ENCODE assay signal across 11 cellular contexts in the genomic region with DNA sequence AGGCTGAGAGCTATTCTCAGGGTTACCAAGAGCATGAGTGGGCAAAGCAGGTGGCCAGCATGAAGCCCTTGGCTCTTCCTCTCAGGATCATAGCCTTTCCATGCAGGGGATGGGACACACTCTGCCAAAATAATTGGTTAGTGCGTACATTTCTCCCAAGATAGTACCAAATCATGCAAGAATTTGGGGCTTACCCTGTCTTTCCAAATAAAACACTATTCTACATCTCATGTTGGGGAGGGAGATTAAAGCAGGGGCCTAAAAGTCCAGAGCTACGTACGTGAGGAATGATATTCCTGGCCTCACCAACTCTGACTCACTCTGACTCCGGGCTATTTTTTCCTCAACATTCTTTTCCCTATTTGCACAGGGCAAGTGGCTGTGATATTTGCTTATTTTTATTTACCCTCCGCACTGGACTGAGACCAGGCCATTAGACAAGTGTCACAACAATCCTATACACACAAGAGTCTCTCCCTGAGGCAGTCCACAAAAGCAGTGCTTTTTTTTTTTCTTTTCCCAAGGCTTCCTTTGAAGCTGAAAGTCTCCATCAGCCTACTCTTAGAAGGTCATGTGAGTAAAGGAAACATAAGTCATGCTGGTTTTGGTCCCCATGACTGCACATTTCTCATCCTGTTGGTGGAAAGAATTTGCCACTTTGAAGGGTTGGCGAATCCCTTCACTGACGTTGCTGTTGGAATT. TPM values are rescaled to one million over a fixed set of nuclear protein-coding genes. Genes with fewer than 3 reads are reported as not detected.
DNase-seq lines count a peak whose midpoint lies in the region; ATAC-seq and TF ChIP-seq lines count a peak whose summit lies in the region.
"Had no signal": no experiment of that assay in that cellular context is flagged by ENCODE, and none has a peak within 500 bp of the region (broad histone marks: within the 10 kb centered on the region; RNA-seq: fewer than 3 reads in every experiment).

No MANE protein-coding gene starts in this region.

- TF ChIP-seq POLR2A in stomach (IDR thresholded peaks at IDR 0.05): no peak

- peaks cover 18% of the 10 kb centered on the region; the same call in 1 of the 2 replicates for H3K4me1 Mint-ChIP-seq in HFFc6 (ENCODE audit: low read depth)
- H3K4me1 Mint-ChIP-seq in activated naive CD4-positive, alpha-beta T cell treated with anti-CD3 and anti-CD28 coated beads, Interleukin-2, amount 10 ng/mL, durations not matched to agents 7 days and 5 days: no peaks in the 10 kb centered on the region
- no peaks in the 10 kb centered on the region for H3K4me1 Mint-ChIP-seq in activated T-cell treated with anti-CD3 and anti-CD28 coated beads, Interleukin-2, amount 50 U/mL, for 4 hours (ENCODE audit: low read depth)

- TF ChIP-seq EP300 in stomach (IDR thresholded peaks at IDR 0.05): no peak

- H3K36me3 Mint-ChIP-seq in HFFc6 (ENCODE audit: low read depth): no peaks in the 10 kb centered on the region
- H3K36me3 Mint-ChIP-seq in activated naive CD4-positive, alpha-beta T cell treated with anti-CD3 and anti-CD28 coated beads, Interleukin-2, amount 10 ng/mL, durations not matched to agents 7 days and 5 days: no peaks in the 10 kb centered on the region
- H3K36me3 Mint-ChIP-seq in activated T-cell treated with anti-CD3 and anti-CD28 coated beads, Interleukin-2, amount 50 U/mL, for 4 hours (ENCODE audit: insufficient read depth): no peaks in the 10 kb centered on the region

- H3K9me3 ChIP-seq in stomach: no peaks in the 10 kb centered on the region
- H3K9me3 ChIP-seq: spleen had no signal

- DNase-seq in HFFc6 (peak; percentile 52), amniotic epithelial cell (ENCODE audit: low read depth) (peak; percentile 65), islet precursor cell (peak; percentile 62), stomach (no peak), NCI-H2081 treated with DMSO at 0.1 percent for 48 hours (lab: John Stamatoyannopoulos, UW) (no peak)
- no peak for DNase-seq in activated naive CD4-positive, alpha-beta T cell treated with anti-CD3 and anti-CD28 coated beads, Interleukin-2, amount 10 ng/mL, durations not matched to agents 7 days and 5 days
- no peak for DNase-seq in activated T-cell treated with anti-CD3 and anti-CD28 coated beads, Interleukin-2, amount 50 U/mL, for 4 hours
- DNase-seq: spleen had no signal

- intact Hi-C loops in stomach (cut with DNase I; ENCODE audit: low total_unique reads): no loop called here

- TF ChIP-seq CTCF in HFFc6 (IDR thresholded peaks at IDR 0.05) (no peak), stomach (IDR thresholded peaks at IDR 0.05) (no peak)

- H3K27me3 Mint-ChIP-seq in HFFc6 (ENCODE audit: insufficient read depth): peaks cover 3% of the 10 kb centered on the region; the same call in 1 of the 2 replicates
- H3K27me3 Mint-ChIP-seq in activated naive CD4-positive, alpha-beta T cell treated with anti-CD3 and anti-CD28 coated beads, Interleukin-2, amount 10 ng/mL, durations not matched to agents 7 days and 5 days: peaks cover 3% of the 10 kb centered on the region
- peaks cover 3% of the 10 kb centered on the region for H3K27me3 Mint-ChIP-seq in activated T-cell treated with anti-CD3 and anti-CD28 coated beads, Interleukin-2, amount 50 U/mL, for 4 hours (ENCODE audit: low read depth)

- H3K36me3 ChIP-seq in stomach: peaks cover 0 to 10% (median 4%) of the 10 kb centered on the region in 4 donors
- H3K36me3 ChIP-seq: spleen had no signal

- ATAC-seq in GM18520 (IDR thresholded peaks at IDR 0.05; ENCODE audit: unreplicated experiment): no peak
- no peak for ATAC-seq in activated T-cell treated with anti-CD3 and anti-CD28 coated beads, Interleukin-2, amount 50 U/mL, for 4 hours

- 41 to 57% (median 50%) methylated on average over 7 of the region's 7 CpGs for WGBS in stomach, 5 donors

- CTCF ChIA-PET in activated naive CD4-positive, alpha-beta T cell treated with anti-CD3 and anti-CD28 coated beads, Interleukin-2, amount 10 ng/mL, durations not matched to agents 7 days and 5 days (lab: Charles Lee): no interaction called here

- peak overlapping the region; percentile 44; the same call in 1 of the 2 replicates for H3K4me3 Mint-ChIP-seq in HFFc6
- H3K4me3 Mint-ChIP-seq in activated naive CD4-positive, alpha-beta T cell treated with anti-CD3 and anti-CD28 coated beads, Interleukin-2, amount 10 ng/mL, durations not matched to agents 7 days and 5 days: no peak overlapping the region
- H3K4me3 Mint-ChIP-seq in activated T-cell treated with anti-CD3 and anti-CD28 coated beads, Interleukin-2, amount 50 U/mL, for 4 hours: no peak overlapping the region

- H3K4me1 ChIP-seq in stomach: peaks cover 6 to 35% (median 14%) of the 10 kb centered on the region in 4 donors

- H3K27ac Mint-ChIP-seq in HFFc6: peak overlapping the region; percentile 81
- H3K27ac Mint-ChIP-seq in activated naive CD4-positive, alpha-beta T cell treated with anti-CD3 and anti-CD28 coated beads, Interleukin-2, amount 10 ng/mL, durations not matched to agents 7 days and 5 days: no peak overlapping the region

- H3K27me3 ChIP-seq in stomach: no peaks in the 10 kb centered on the region
- H3K27me3 ChIP-seq: spleen had no signal

- H3K4me3 ChIP-seq in stomach: no peak overlapping the region
- H3K4me3 ChIP-seq: spleen had no signal

- H3K9me3 Mint-ChIP-seq in HFFc6: peaks cover 7% of the 10 kb centered on the region
- H3K9me3 Mint-ChIP-seq in activated naive CD4-positive, alpha-beta T cell treated with anti-CD3 and anti-CD28 coated beads, Interleukin-2, amount 10 ng/mL, durations not matched to agents 7 days and 5 days: no peaks in the 10 kb centered on the region
- no peaks in the 10 kb centered on the region for H3K9me3 Mint-ChIP-seq in activated T-cell treated with anti-CD3 and anti-CD28 coated beads, Interleukin-2, amount 50 U/mL, for 4 hours

- peak overlapping the region; percentile 36 to 80 (median 76) for H3K27ac ChIP-seq in stomach
- H3K27ac ChIP-seq: spleen had no signal

RNA-seq across cellular contexts. Expression of gene TMEM252, which starts 40.1 kb away (rescaled TPM):
- total RNA-seq in HFFc6 (2021; fragmentation: NEBNext Ultra II Directional; extraction: Animal tissue kit (Norgen Biotek cat#: 25700)): not detected
- total RNA-seq in stomach: not detected
- polyA plus RNA-seq in stomach: not detected
- total RNA-seq in activated T-cell treated with anti-CD3 and anti-CD28 coated beads, Interleukin-2, amount 50 U/mL, for 4 hours: not detected
- total RNA-seq: subcutaneous adipose tissue had no signal
- polyA plus RNA-seq: keratinocyte, spleen had no signal

Comparison
In these comparisons a context has a peak if more than half of its experiments do, and no peak if none do; other contexts are left out.
1. DNase-seq: peak in HFFc6 (single experiment), amniotic epithelial cell (single experiment) and islet precursor cell (single experiment); none in stomach (single experiment), activated naive CD4-positive, alpha-beta T cell treated with anti-CD3 and anti-CD28 coated beads, Interleukin-2, amount 10 ng/mL, durations not matched to agents 7 days and 5 days (single experiment), NCI-H2081 treated with DMSO at 0.1 percent for 48 hours (single experiment) and activated T-cell treated with anti-CD3 and anti-CD28 coated beads, Interleukin-2, amount 50 U/mL, for 4 hours (single experiment).